8 cellular contexts compared by ENCODE assay signal in the genomic region with DNA sequence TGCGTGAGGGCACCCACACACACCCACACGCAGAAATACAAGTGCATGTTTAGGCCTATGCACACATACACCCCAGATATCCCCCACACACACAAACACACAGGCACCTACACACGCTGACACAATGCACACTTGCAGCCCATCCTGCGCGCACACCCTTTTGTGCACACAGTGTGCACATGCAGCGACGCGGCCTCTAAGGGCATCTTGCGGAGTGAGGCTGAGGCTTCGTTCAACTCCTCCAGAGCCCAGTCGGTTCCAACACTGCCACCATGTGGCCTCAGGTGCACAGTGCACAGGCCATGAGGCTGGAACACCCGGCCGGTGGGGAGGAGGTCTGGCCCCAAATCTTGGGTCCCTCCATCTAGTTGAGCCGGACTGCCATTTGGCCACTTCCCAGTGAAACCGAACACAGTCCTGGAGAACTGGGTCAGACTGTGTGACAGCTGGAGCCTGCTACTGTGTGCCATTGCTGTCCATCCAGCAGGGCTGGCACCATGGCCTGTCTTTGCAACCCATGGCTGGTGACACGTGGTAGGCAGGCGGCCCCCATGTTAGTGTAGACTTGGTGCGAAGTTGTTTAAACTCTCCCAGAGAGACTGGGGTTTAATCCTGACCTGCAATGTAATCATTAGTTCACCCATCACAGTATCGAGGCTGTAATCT.
DNase-seq lines count a peak whose midpoint lies in the region; ATAC-seq, FAIRE-seq and TF ChIP-seq lines count a peak whose summit lies in the region.

No MANE protein-coding gene starts in this region.

- no peak for TF ChIP-seq POLR2A in tibial nerve (IDR thresholded peaks at IDR 0.05)

- no peaks in the 10 kb centered on the region for H3K36me3 ChIP-seq in A673 (ENCODE audit: insufficient read depth, low read length, poor library complexity, severe bottlenecking)
- no peaks in the 10 kb centered on the region for H3K36me3 ChIP-seq in pancreas
- no peaks in the 10 kb centered on the region for H3K36me3 ChIP-seq in tibial nerve

- no peak for TF ChIP-seq EP300 in tibial nerve (IDR thresholded peaks at IDR 0.05)

- no peaks in the 10 kb centered on the region for H3K9me3 ChIP-seq in A673 (ENCODE audit: low read depth, low read length, poor library complexity, severe bottlenecking)
- no peaks in the 10 kb centered on the region for H3K9me3 ChIP-seq in pancreas
- no peaks in the 10 kb centered on the region for H3K9me3 ChIP-seq in tibial nerve

- H3K4me3 ChIP-seq in A673 (ENCODE audit: low read depth, low read length, poor library complexity, severe bottlenecking): no peak overlapping the region
- H3K4me3 ChIP-seq in pancreas: no peak overlapping the region
- H3K4me3 ChIP-seq in tibial nerve: no peak overlapping the region

- DNase-seq in A673 (ENCODE audit: low spot score) (peak; percentile 76), KG1 (lab: John Stamatoyannopoulos, UW) (peak; percentile 52), RPMI8226 (peak; percentile 79), globus pallidus (ENCODE audit: low spot score) (peak; percentile 75), pancreas (peak; percentile 39 to 86 (median 71)), tibial nerve (ENCODE audit: low spot score in 2 of 2) (peak; percentile 39 to 74)
- DNase-seq in activated effector memory CD4-positive, alpha-beta T cell treated with anti-CD3 and anti-CD28 coated beads, Interleukin-2, amount 50 U/mL, for 16 hours: peak; percentile 87

- CTCF ChIA-PET in A673 (lab: Charles Lee): no interaction called here

- FAIRE-seq in pancreas (lab: Jason Lieb, UNC): no peak

- WGBS in pancreas, 2 donors: 20 to 21% methylated on average over 19 of the region's 19 CpGs
- 34 to 38% methylated on average over 15 to 19 of the region's 19 CpGs for WGBS in tibial nerve, 2 donors

- intact Hi-C loops in A673 (cut with micrococcal nuclease; ENCODE audit: unreplicated experiment) (loop anchor here (2.0 to 10.0 kb wide), 3 partner anchors 263 to 820 kb away; no protein-coding TSS in a partner anchor), pancreas (cut with DNase I) (loop anchor here in 2 of 3 donors (5.0 kb wide), 1 partner anchor 817 kb away; no protein-coding TSS in a partner anchor)

- POLR2A ChIA-PET in A673 (lab: Charles Lee; ENCODE audit: low non-redundant PET): no interaction called here

- no TSS peak for BruUV-seq in A673 (replicated peaks; lab: Mats Ljungman, UMichigan)

- H3K4me1 ChIP-seq in A673 (ENCODE audit: insufficient read depth, low read length, poor library complexity, severe bottlenecking) (no peaks in the 10 kb centered on the region), pancreas (no peaks in the 10 kb centered on the region), tibial nerve (peaks cover 0 to 6% (median 0%) of the 10 kb centered on the region in 4 donors)

- TF ChIP-seq CTCF in A673 (conservative IDR thresholded peaks at IDR 0.05; ENCODE audit: low read depth, low read length): peak; percentile 96
- peak; percentile 85 to 95 (median 92) for TF ChIP-seq CTCF in pancreas (IDR thresholded peaks at IDR 0.05)
- peak; percentile 87 to 93 (median 92) for TF ChIP-seq CTCF in tibial nerve (IDR thresholded peaks at IDR 0.05)

- no peak overlapping the region for H3K27ac ChIP-seq in A673 (ENCODE audit: low read depth, low read length, poor library complexity, severe bottlenecking)
- H3K27ac ChIP-seq in pancreas: no peak overlapping the region
- no peak overlapping the region for H3K27ac ChIP-seq in tibial nerve

- peaks cover 63% of the 10 kb centered on the region for H3K27me3 ChIP-seq in A673 (replicated peaks; ENCODE audit: insufficient read depth, low read depth, low read length, poor library complexity)
- no peaks in the 10 kb centered on the region for H3K27me3 ChIP-seq in pancreas
- H3K27me3 ChIP-seq in tibial nerve: peaks cover 0 to 18% of the 10 kb centered on the region in 2 donors

- ATAC-seq in GM18498 (IDR thresholded peaks at IDR 0.05; ENCODE audit: unreplicated experiment): peak; percentile 68
- ATAC-seq in pancreas: peak; percentile 60 to 98 (median 96)
